In the genomic region with DNA sequence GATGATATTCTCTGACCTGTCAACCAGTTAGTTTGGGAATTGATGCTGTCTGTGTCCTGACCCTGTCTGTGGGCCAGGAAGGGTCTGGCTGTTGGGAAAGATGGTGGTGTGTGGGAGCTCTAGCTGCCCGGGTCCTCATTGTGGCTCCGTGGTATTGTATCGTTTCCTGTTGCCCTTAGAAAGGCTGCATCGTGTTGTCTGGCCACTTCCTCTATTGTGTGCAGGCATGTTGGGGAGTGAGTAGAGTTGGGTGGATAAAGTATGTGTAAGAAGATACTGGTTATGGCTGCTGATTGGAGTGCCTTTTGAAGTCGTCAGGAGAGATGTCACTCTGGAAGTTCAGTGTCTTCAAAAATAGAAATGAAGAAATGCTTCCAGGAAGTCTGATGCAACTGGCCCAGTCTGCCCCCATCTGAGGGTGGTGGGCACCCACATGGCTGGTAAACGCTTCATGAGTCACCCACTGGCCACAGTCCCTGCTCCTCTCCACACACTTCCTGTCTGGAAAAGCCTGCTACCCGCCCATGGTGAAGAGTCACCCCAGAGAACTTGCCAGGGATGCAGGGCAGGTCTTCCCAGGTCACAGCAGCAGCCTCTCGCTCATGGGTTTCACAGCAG, we compare ENCODE assay signal across 1 cellular context.
TF ChIP-seq lines count a peak whose summit lies in the region.

No MANE protein-coding gene starts in this region.

TF ChIP-seq in HepG2, 621 proteins besides CTCF, POLR2A, EP300 and RAD21 (continued from another document and continues in another):
- TF ChIP-seq HMG20A (CRISPR knock-in tag; IDR thresholded peaks at IDR 0.05; ENCODE audit: borderline replicate concordance) (peak; percentile 66; the same call in 1 of the 2 replicates), GATAD2A (CRISPR knock-in tag; IDR thresholded peaks at IDR 0.05) (peak; percentile 74), MEF2D (CRISPR knock-in tag; IDR thresholded peaks at IDR 0.05) (no peak; the same call in 1 of the 2 replicates), YEATS4 (CRISPR knock-in tag; IDR thresholded peaks at IDR 0.05; ENCODE audit: borderline replicate concordance) (no peak), ZNF343 (CRISPR knock-in tag; IDR thresholded peaks at IDR 0.05) (no peak), SIN3A (IDR thresholded peaks at IDR 0.05; ENCODE audit: borderline replicate concordance, low read depth, low read length) (no peak; the same call in 1 of the 2 replicates), FOXO1 (CRISPR knock-in tag; IDR thresholded peaks at IDR 0.05) (no peak; the same call in 1 of the 2 replicates), ELF4 (CRISPR knock-in tag; IDR thresholded peaks at IDR 0.05; ENCODE audit: borderline replicate concordance) (no peak), SP2 (CRISPR knock-in tag; IDR thresholded peaks at IDR 0.05) (0 out of 2 replicates have a peak, but pooled peaks have one; percentile 41), SAFB2 (CRISPR knock-in tag; IDR thresholded peaks at IDR 0.05; ENCODE audit: borderline replicate concordance, low read depth) (no peak), MEIS1 (CRISPR knock-in tag; IDR thresholded peaks at IDR 0.05; ENCODE audit: borderline replicate concordance) (no peak), HNRNPL (IDR thresholded peaks at IDR 0.05; ENCODE audit: low read depth, low read length) (0 out of 2 replicates have a peak, but pooled peaks have one; percentile 43), ZNF333 (CRISPR knock-in tag; IDR thresholded peaks at IDR 0.05; ENCODE audit: borderline replicate concordance) (no peak), SOX13 (IDR thresholded peaks at IDR 0.05) (no peak; the same call in 1 of the 2 replicates), SOX13 (CRISPR knock-in tag; conservative IDR thresholded peaks at IDR 0.05 in 1 of 2, IDR thresholded peaks at IDR 0.05 in 1 of 2) (0 out of 4 replicates have a peak, but pooled peaks of 1 of the 2 experiments have one; percentile 23), SMARCC2 (IDR thresholded peaks at IDR 0.05) (no peak), ZNF17 (CRISPR knock-in tag; IDR thresholded peaks at IDR 0.05) (no peak), POLR2AphosphoS5 (IDR thresholded peaks at IDR 0.05; ENCODE audit: low read depth, low read length) (no peak), U2AF1 (optimal IDR thresholded peaks at IDR 0.05; ENCODE audit: low read depth, low read length) (no peak), KLF15 (CRISPR knock-in tag; IDR thresholded peaks at IDR 0.05; ENCODE audit: borderline replicate concordance) (no peak), ZFP36L2 (CRISPR knock-in tag; IDR thresholded peaks at IDR 0.05) (no peak), ZNF550 (CRISPR knock-in tag; IDR thresholded peaks at IDR 0.05; ENCODE audit: borderline replicate concordance) (0 out of 2 replicates have a peak, but pooled peaks have one; percentile 38), POGZ (CRISPR knock-in tag; IDR thresholded peaks at IDR 0.05) (no peak), ZNF12 (CRISPR knock-in tag; IDR thresholded peaks at IDR 0.05) (peak; percentile 22; the same call in 1 of the 2 replicates), FOXA3 (CRISPR knock-in tag; IDR thresholded peaks at IDR 0.05) (peak; percentile 48), THAP11 (CRISPR knock-in tag; IDR thresholded peaks at IDR 0.05) (peak; percentile 37; the same call in 1 of the 2 replicates), KLF6 (CRISPR knock-in tag; IDR thresholded peaks at IDR 0.05) (no peak), DPF2 (CRISPR knock-in tag; IDR thresholded peaks at IDR 0.05; ENCODE audit: borderline replicate concordance, low read depth) (0 out of 2 replicates have a peak, but pooled peaks have one; percentile 47), HNRNPH1 (optimal IDR thresholded peaks at IDR 0.05; ENCODE audit: low read depth, low read length) (no peak), ZNF496 (CRISPR knock-in tag; IDR thresholded peaks at IDR 0.05; ENCODE audit: insufficient replicate concordance) (no peak), ZNF44 (CRISPR knock-in tag; IDR thresholded peaks at IDR 0.05) (no peak), ZNF782 (CRISPR knock-in tag; IDR thresholded peaks at IDR 0.05; ENCODE audit: borderline replicate concordance) (0 out of 2 replicates have a peak, but pooled peaks have one; percentile 36), ZFAT (CRISPR knock-in tag; conservative IDR thresholded peaks at IDR 0.05) (no peak), CREM (IDR thresholded peaks at IDR 0.05) (no peak), CREM (CRISPR knock-in tag; IDR thresholded peaks at IDR 0.05) (no peak), ARID2 (CRISPR knock-in tag; IDR thresholded peaks at IDR 0.05; ENCODE audit: borderline replicate concordance) (no peak), SMC3 (IDR thresholded peaks at IDR 0.05; ENCODE audit: low read length) (no peak), JUND (CRISPR knock-in tag; IDR thresholded peaks at IDR 0.05) (no peak), ZSCAN12 (CRISPR knock-in tag; IDR thresholded peaks at IDR 0.05) (no peak), ZMYM3 (CRISPR knock-in tag; IDR thresholded peaks at IDR 0.05) (no peak), PAX8 (CRISPR knock-in tag; IDR thresholded peaks at IDR 0.05; ENCODE audit: borderline replicate concordance) (no peak), NFYB (CRISPR knock-in tag; IDR thresholded peaks at IDR 0.05) (no peak), EED (CRISPR knock-in tag; IDR thresholded peaks at IDR 0.05) (no peak), NPAS2 (CRISPR knock-in tag; IDR thresholded peaks at IDR 0.05; ENCODE audit: borderline replicate concordance) (no peak), DNMT3B (CRISPR knock-in tag; conservative IDR thresholded peaks at IDR 0.05) (no peak), MZF1 (CRISPR knock-in tag; IDR thresholded peaks at IDR 0.05; ENCODE audit: borderline replicate concordance) (no peak), NFKBIZ (CRISPR knock-in tag; IDR thresholded peaks at IDR 0.05) (no peak), SMAD1 (CRISPR knock-in tag; IDR thresholded peaks at IDR 0.05; ENCODE audit: borderline replicate concordance, low read depth) (no peak), SSRP1 (CRISPR knock-in tag; IDR thresholded peaks at IDR 0.05) (no peak), ESRRA (CRISPR knock-in tag; IDR thresholded peaks at IDR 0.05; ENCODE audit: low read depth) (no peak), MBNL3 (CRISPR knock-in tag; conservative IDR thresholded peaks at IDR 0.05) (no peak)
- TF ChIP-seq, protein P1, sequence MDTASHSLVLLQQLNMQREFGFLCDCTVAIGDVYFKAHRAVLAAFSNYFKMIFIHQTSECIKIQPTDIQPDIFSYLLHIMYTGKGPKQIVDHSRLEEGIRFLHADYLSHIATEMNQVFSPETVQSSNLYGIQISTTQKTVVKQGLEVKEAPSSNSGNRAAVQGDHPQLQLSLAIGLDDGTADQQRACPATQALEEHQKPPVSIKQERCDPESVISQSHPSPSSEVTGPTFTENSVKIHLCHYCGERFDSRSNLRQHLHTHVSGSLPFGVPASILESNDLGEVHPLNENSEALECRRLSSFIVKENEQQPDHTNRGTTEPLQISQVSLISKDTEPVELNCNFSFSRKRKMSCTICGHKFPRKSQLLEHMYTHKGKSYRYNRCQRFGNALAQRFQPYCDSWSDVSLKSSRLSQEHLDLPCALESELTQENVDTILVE (CRISPR knock-in tag; IDR thresholded peaks at IDR 0.05), result 0 out of 2 replicates have a peak, but pooled peaks have one; percentile 35
- TF ChIP-seq, protein P2, sequence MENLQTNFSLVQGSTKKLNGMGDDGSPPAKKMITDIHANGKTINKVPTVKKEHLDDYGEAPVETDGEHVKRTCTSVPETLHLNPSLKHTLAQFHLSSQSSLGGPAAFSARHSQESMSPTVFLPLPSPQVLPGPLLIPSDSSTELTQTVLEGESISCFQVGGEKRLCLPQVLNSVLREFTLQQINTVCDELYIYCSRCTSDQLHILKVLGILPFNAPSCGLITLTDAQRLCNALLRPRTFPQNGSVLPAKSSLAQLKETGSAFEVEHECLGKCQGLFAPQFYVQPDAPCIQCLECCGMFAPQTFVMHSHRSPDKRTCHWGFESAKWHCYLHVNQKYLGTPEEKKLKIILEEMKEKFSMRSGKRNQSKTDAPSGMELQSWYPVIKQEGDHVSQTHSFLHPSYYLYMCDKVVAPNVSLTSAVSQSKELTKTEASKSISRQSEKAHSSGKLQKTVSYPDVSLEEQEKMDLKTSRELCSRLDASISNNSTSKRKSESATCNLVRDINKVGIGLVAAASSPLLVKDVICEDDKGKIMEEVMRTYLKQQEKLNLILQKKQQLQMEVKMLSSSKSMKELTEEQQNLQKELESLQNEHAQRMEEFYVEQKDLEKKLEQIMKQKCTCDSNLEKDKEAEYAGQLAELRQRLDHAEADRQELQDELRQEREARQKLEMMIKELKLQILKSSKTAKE (CRISPR knock-in tag; IDR thresholded peaks at IDR 0.05; ENCODE audit: borderline replicate concordance), result no peak
- TF ChIP-seq, protein P3, sequence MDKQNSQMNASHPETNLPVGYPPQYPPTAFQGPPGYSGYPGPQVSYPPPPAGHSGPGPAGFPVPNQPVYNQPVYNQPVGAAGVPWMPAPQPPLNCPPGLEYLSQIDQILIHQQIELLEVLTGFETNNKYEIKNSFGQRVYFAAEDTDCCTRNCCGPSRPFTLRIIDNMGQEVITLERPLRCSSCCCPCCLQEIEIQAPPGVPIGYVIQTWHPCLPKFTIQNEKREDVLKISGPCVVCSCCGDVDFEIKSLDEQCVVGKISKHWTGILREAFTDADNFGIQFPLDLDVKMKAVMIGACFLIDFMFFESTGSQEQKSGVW (CRISPR knock-in tag; IDR thresholded peaks at IDR 0.05; ENCODE audit: borderline replicate concordance), result no peak
- TF ChIP-seq, protein P4, sequence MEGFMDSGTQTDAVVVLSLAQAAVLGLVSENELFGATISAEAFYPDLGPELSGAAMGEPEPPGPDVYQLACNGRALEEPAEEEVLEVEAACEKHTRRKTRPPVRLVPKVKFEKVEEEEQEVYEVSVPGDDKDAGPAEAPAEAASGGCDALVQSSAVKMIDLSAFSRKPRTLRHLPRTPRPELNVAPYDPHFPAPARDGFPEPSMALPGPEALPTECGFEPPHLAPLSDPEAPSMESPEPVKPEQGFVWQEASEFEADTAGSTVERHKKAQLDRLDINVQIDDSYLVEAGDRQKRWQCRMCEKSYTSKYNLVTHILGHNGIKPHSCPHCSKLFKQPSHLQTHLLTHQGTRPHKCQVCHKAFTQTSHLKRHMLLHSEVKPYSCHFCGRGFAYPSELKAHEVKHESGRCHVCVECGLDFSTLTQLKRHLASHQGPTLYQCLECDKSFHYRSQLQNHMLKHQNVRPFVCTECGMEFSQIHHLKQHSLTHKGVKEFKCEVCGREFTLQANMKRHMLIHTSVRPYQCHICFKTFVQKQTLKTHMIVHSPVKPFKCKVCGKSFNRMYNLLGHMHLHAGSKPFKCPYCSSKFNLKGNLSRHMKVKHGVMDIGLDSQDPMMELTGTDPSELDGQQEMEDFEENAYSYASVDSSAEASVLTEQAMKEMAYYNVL (CRISPR knock-in tag; IDR thresholded peaks at IDR 0.05; ENCODE audit: borderline replicate concordance), result no peak
- TF ChIP-seq, protein P5, sequence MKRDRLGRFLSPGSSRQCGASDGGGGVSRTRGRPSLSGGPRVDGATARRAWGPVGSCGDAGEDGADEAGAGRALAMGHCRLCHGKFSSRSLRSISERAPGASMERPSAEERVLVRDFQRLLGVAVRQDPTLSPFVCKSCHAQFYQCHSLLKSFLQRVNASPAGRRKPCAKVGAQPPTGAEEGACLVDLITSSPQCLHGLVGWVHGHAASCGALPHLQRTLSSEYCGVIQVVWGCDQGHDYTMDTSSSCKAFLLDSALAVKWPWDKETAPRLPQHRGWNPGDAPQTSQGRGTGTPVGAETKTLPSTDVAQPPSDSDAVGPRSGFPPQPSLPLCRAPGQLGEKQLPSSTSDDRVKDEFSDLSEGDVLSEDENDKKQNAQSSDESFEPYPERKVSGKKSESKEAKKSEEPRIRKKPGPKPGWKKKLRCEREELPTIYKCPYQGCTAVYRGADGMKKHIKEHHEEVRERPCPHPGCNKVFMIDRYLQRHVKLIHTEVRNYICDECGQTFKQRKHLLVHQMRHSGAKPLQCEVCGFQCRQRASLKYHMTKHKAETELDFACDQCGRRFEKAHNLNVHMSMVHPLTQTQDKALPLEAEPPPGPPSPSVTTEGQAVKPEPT (CRISPR knock-in tag; IDR thresholded peaks at IDR 0.05; ENCODE audit: low read depth), result no peak
- TF ChIP-seq, protein P6, sequence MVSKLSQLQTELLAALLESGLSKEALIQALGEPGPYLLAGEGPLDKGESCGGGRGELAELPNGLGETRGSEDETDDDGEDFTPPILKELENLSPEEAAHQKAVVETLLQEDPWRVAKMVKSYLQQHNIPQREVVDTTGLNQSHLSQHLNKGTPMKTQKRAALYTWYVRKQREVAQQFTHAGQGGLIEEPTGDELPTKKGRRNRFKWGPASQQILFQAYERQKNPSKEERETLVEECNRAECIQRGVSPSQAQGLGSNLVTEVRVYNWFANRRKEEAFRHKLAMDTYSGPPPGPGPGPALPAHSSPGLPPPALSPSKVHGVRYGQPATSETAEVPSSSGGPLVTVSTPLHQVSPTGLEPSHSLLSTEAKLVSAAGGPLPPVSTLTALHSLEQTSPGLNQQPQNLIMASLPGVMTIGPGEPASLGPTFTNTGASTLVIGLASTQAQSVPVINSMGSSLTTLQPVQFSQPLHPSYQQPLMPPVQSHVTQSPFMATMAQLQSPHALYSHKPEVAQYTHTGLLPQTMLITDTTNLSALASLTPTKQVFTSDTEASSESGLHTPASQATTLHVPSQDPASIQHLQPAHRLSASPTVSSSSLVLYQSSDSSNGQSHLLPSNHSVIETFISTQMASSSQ (IDR thresholded peaks at IDR 0.05; ENCODE audit: low read depth), result no peak; the same call in 1 of the 2 replicates
- TF ChIP-seq, protein P6 (CRISPR knock-in tag; IDR thresholded peaks at IDR 0.05; ENCODE audit: borderline replicate concordance), result 0 out of 2 replicates have a peak, but pooled peaks have one; percentile 38
- TF ChIP-seq, protein P7, sequence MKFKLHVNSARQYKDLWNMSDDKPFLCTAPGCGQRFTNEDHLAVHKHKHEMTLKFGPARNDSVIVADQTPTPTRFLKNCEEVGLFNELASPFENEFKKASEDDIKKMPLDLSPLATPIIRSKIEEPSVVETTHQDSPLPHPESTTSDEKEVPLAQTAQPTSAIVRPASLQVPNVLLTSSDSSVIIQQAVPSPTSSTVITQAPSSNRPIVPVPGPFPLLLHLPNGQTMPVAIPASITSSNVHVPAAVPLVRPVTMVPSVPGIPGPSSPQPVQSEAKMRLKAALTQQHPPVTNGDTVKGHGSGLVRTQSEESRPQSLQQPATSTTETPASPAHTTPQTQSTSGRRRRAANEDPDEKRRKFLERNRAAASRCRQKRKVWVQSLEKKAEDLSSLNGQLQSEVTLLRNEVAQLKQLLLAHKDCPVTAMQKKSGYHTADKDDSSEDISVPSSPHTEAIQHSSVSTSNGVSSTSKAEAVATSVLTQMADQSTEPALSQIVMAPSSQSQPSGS (CRISPR knock-in tag; IDR thresholded peaks at IDR 0.05), result no peak
